In the genomic region with DNA sequence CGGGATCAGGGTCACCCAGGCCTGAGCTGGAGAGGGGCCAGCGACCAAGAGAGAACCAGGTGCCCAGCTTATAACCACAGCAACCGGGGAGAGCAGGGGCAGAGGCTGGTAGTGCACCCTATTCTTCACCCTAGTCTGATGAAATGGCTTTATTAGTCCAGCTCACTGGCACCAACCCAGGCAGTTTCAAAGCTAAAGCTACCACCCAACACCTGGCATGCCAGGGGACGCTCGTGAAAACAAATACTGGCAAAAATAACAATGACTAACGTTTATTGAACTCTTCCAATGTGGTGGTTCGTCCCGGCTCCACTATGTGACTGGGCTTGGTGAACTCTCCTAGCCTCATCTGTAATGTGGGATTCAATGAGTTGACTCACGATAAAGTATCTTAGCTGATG, we compare ENCODE assay signal across 21 cellular contexts. TPM values are rescaled to one million over a fixed set of nuclear protein-coding genes. Genes with fewer than 3 reads are reported as not detected.
DNase-seq lines count a peak whose midpoint lies in the region; TF ChIP-seq lines count a peak whose summit lies in the region.
"Had no signal": no experiment of that assay in that cellular context is flagged by ENCODE, and none has a peak within 500 bp of the region (broad histone marks: within the 10 kb centered on the region; RNA-seq: fewer than 3 reads in every experiment).

No MANE protein-coding gene starts in this region.

- no peak for TF ChIP-seq POLR2A in erythroblast (IDR thresholded peaks at IDR 0.05; ENCODE audit: low read length)

- H3K4me3 Mint-ChIP-seq in HFFc6: no peak overlapping the region
- H3K4me3 Mint-ChIP-seq: T-helper 2 cell treated with Interferon-gamma antibody and Interleukin-4, amounts not matched to agents 5 μg/mL and 100 μg/mL, for 36 hours had no signal

- POLR2A ChIA-PET in RWPE1 (lab: Yijun Ruan, JAX; ENCODE audit: low non-redundant PET): no interaction called here

- TF ChIP-seq CTCF in RWPE1 (conservative IDR thresholded peaks at IDR 0.05; ENCODE audit: low read depth) (0 out of 2 replicates have a peak, but pooled peaks have one; percentile 10), HFFc6 (IDR thresholded peaks at IDR 0.05) (no peak)

- peak overlapping the region; percentile 81 for H3K27ac ChIP-seq in RWPE1
- H3K27ac ChIP-seq: 22Rv1, adrenal gland, hepatocyte, upper lobe of right lung had no signal

- H3K27me3 Mint-ChIP-seq in HFFc6 (ENCODE audit: insufficient read depth): no peaks in the 10 kb centered on the region; the same call in 1 of the 2 replicates

- DNase-seq in DMS53 (lab: John Stamatoyannopoulos, UW) (peak; percentile 24), DMS53 treated with DMSO at 0.1 percent for 48 hours (lab: John Stamatoyannopoulos, UW; ENCODE audit: unreplicated experiment) (no peak), RWPE1 (ENCODE audit: low spot score) (peak; percentile 41), kidney glomerular epithelial cell (lab: John Stamatoyannopoulos, UW) (peak; percentile 16), HFFc6 (no peak), activated T-cell treated with anti-CD3 and anti-CD28 coated beads for 4 hours (no peak), erythroblast (lab: John Stamatoyannopoulos, UW) (no peak), epidermal melanocyte (ENCODE audit: insufficient read length, low spot score) (no peak)
- DNase-seq: activated CD4-positive, alpha-beta T cell treated with anti-CD3 and anti-CD28 coated beads for 48 hours; activated T-cell treated with anti-CD3 and anti-CD28 coated beads, Interleukin-2, amount 50 U/mL, for 48 hours; adrenal gland; IMR-90; NCI-H1417 treated with DMSO at 0.1 percent for 48 hours; NCI-H526 treated with DMSO at 0.1 percent for 48 hours; retina; stimulated activated CD4-positive, alpha-beta T cell treated with anti-CD3 and anti-CD28 coated beads, Interleukin-4, amount 100 ng/mL, for 24 hours; upper lobe of right lung had no signal

- H3K36me3 Mint-ChIP-seq in HFFc6 (ENCODE audit: low read depth): no peaks in the 10 kb centered on the region

- peaks cover 8% of the 10 kb centered on the region for H3K4me1 Mint-ChIP-seq in HFFc6 (ENCODE audit: low read depth)

- no peaks in the 10 kb centered on the region for H3K9me3 Mint-ChIP-seq in HFFc6
- H3K9me3 Mint-ChIP-seq: T-helper 2 cell treated with Interferon-gamma antibody and Interleukin-4, amounts not matched to agents 5 μg/mL and 100 μg/mL, for 36 hours had no signal

- CTCF ChIA-PET in RWPE1 (lab: Yijun Ruan, JAX): interaction anchor here (0.5 to 1.0 kb wide), 2 partner anchors 9 to 25 kb away, joined by 5 read pairs; no protein-coding TSS in a partner anchor

- no peak overlapping the region for H3K27ac Mint-ChIP-seq in HFFc6
- H3K27ac Mint-ChIP-seq: T-helper 2 cell treated with Interferon-gamma antibody and Interleukin-4, amounts not matched to agents 5 μg/mL and 100 μg/mL, for 36 hours had no signal

RNA-seq across cellular contexts. Expression of gene SCGB1A1, which starts 30.6 kb away (rescaled TPM):
- total RNA-seq in HFFc6 (2021; fragmentation: NEBNext Ultra II Directional; extraction: Animal tissue kit (Norgen Biotek cat#: 25700)): not detected
- total RNA-seq: fibroblast of lung, hepatocyte, IMR-90 had no signal

Comparison
In these comparisons a context has a peak if more than half of its experiments do, and no peak if none do; other contexts are left out.
1. DNase-seq: peak in DMS53 (single experiment), RWPE1 (single experiment) and kidney glomerular epithelial cell (single experiment); none in DMS53 treated with DMSO at 0.1 percent for 48 hours (single experiment), HFFc6 (single experiment), activated T-cell treated with anti-CD3 and anti-CD28 coated beads for 4 hours (single experiment), erythroblast (0 of 2) and epidermal melanocyte (single experiment).